Comparison of ENCODE assay signal across 28 cellular contexts in genomic region chr1:203580733-203581132, GRCh38.
"Had no signal": no experiment of that assay in that cellular context is flagged by ENCODE, and none has a peak within 500 bp of the region (broad histone marks: within the 10 kb centered on the region; RNA-seq: fewer than 3 reads in every experiment).

No MANE protein-coding gene starts in this region.

- H3K36me3 Mint-ChIP-seq: activated naive CD4-positive, alpha-beta T cell treated with anti-CD3 and anti-CD28 coated beads, Interleukin-2, amount 50 U/mL, for 24 hours; activated naive CD8-positive, alpha-beta T cell treated with anti-CD3 and anti-CD28 coated beads for 36 hours had no signal

- H3K27ac ChIP-seq: adrenal gland, body of pancreas, epithelial cell of prostate, esophagus squamous epithelium, gastroesophageal sphincter had no signal

- H3K4me3 Mint-ChIP-seq: activated CD4-positive, alpha-beta memory T cell treated with anti-CD3 and anti-CD28 coated beads, Interleukin-2, amount 10 ng/mL, durations not matched to agents 7 days and 5 days; activated CD4-positive, alpha-beta T cell treated with anti-CD3 and anti-CD28 coated beads, Interleukin-2, amount 10 ng/mL, durations not matched to agents 7 days and 5 days; activated naive CD4-positive, alpha-beta T cell treated with anti-CD3 and anti-CD28 coated beads for 36 hours; activated naive CD4-positive, alpha-beta T cell treated with anti-CD3 and anti-CD28 coated beads, Interleukin-2, amount 50 U/mL, for 24 hours; activated naive CD8-positive, alpha-beta T cell treated with anti-CD3 and anti-CD28 coated beads for 36 hours; activated naive CD8-positive, alpha-beta T cell treated with anti-CD3 and anti-CD28 coated beads, Interleukin-2, amount 50 U/mL, for 24 hours; activated T-cell treated with anti-CD3 and anti-CD28 coated beads, Interleukin-2, amount 50 U/mL, for 24 hours; effector memory CD8-positive, alpha-beta T cell had no signal

- ATAC-seq: activated naive CD8-positive, alpha-beta T cell treated with anti-CD3 and anti-CD28 coated beads, Interleukin-2, amount 50 U/mL, for 24 hours; body of pancreas; effector memory CD8-positive, alpha-beta T cell; gastroesophageal sphincter had no signal

- H3K36me3 ChIP-seq: adrenal gland, esophagus squamous epithelium, gastroesophageal sphincter had no signal

- H3K9me3 ChIP-seq: adrenal gland, body of pancreas, esophagus squamous epithelium, gastroesophageal sphincter had no signal

- H3K9me3 Mint-ChIP-seq: activated CD4-positive, alpha-beta memory T cell treated with anti-CD3 and anti-CD28 coated beads, Interleukin-2, amount 10 ng/mL, durations not matched to agents 7 days and 5 days; activated CD4-positive, alpha-beta T cell treated with anti-CD3 and anti-CD28 coated beads, Interleukin-2, amount 10 ng/mL, durations not matched to agents 7 days and 5 days; activated naive CD4-positive, alpha-beta T cell treated with anti-CD3 and anti-CD28 coated beads for 36 hours; activated naive CD4-positive, alpha-beta T cell treated with anti-CD3 and anti-CD28 coated beads, Interleukin-2, amount 50 U/mL, for 24 hours; activated naive CD8-positive, alpha-beta T cell treated with anti-CD3 and anti-CD28 coated beads for 36 hours; activated naive CD8-positive, alpha-beta T cell treated with anti-CD3 and anti-CD28 coated beads, Interleukin-2, amount 50 U/mL, for 24 hours; activated T-cell treated with anti-CD3 and anti-CD28 coated beads, Interleukin-2, amount 50 U/mL, for 24 hours; activated T-helper 2 cell treated with anti-CD3 and anti-CD28 coated beads, Interferon-gamma antibody, Interleukin-2, Interleukin-4, amounts not matched to agents 10 μg/mL and 5 μg/mL and 100 μg/mL, durations not matched to agents 14 hours and 24 hours and 36 hours; effector memory CD8-positive, alpha-beta T cell had no signal

- H3K4me3 ChIP-seq: adrenal gland, body of pancreas, esophagus squamous epithelium, gastroesophageal sphincter had no signal

- H3K27me3 ChIP-seq: adrenal gland, body of pancreas, esophagus squamous epithelium, gastroesophageal sphincter had no signal

- DNase-seq: activated CD4-positive, alpha-beta memory T cell treated with anti-CD3 and anti-CD28 coated beads, Interleukin-2, amount 10 ng/mL, durations not matched to agents 7 days and 5 days; activated CD4-positive, alpha-beta T cell treated with anti-CD3 and anti-CD28 coated beads for 1 hour; activated CD4-positive, alpha-beta T cell treated with anti-CD3 and anti-CD28 coated beads for 4 hours; activated CD4-positive, alpha-beta T cell treated with anti-CD3 and anti-CD28 coated beads, Interleukin-2, amount 10 ng/mL, durations not matched to agents 7 days and 5 days; activated CD4-positive, alpha-beta T cell treated with anti-CD3 and anti-CD28 coated beads, Interleukin-2, amount 50 U/mL, for 4 hours; activated CD8-positive, alpha-beta memory T cell treated with anti-CD3 and anti-CD28 coated beads, Interleukin-2, amount 50 U/mL, for 48 hours; activated effector memory CD4-positive, alpha-beta T cell treated with anti-CD3 and anti-CD28 coated beads, Interleukin-2, amount 50 U/mL, for 16 hours; activated naive CD4-positive, alpha-beta T cell treated with anti-CD3 and anti-CD28 coated beads for 36 hours; activated naive CD8-positive, alpha-beta T cell treated with anti-CD3 and anti-CD28 coated beads for 36 hours; activated naive CD8-positive, alpha-beta T cell treated with anti-CD3 and anti-CD28 coated beads, Interleukin-2, amount 50 U/mL, for 24 hours; activated T-cell treated with anti-CD3 and anti-CD28 coated beads for 4 hours; activated T-cell treated with anti-CD3 and anti-CD28 coated beads, Interleukin-2, amount 50 U/mL, for 24 hours; adrenal gland; amygdala; aorta; body of pancreas; caudate nucleus; cortex of kidney; dermis blood vessel endothelial cell; effector CD4-positive, alpha-beta T cell; effector memory CD8-positive, alpha-beta T cell; esophagus squamous epithelium; foreskin melanocyte; T-helper 2 cell had no signal

- H3K27ac Mint-ChIP-seq: activated CD4-positive, alpha-beta memory T cell treated with anti-CD3 and anti-CD28 coated beads, Interleukin-2, amount 10 ng/mL, durations not matched to agents 7 days and 5 days; activated CD4-positive, alpha-beta T cell treated with anti-CD3 and anti-CD28 coated beads, Interleukin-2, amount 10 ng/mL, durations not matched to agents 7 days and 5 days; activated naive CD4-positive, alpha-beta T cell treated with anti-CD3 and anti-CD28 coated beads for 36 hours; activated naive CD4-positive, alpha-beta T cell treated with anti-CD3 and anti-CD28 coated beads, Interleukin-2, amount 50 U/mL, for 24 hours; activated naive CD8-positive, alpha-beta T cell treated with anti-CD3 and anti-CD28 coated beads for 36 hours; activated naive CD8-positive, alpha-beta T cell treated with anti-CD3 and anti-CD28 coated beads, Interleukin-2, amount 50 U/mL, for 24 hours; activated T-cell treated with anti-CD3 and anti-CD28 coated beads, Interleukin-2, amount 50 U/mL, for 24 hours; activated T-helper 2 cell treated with anti-CD3 and anti-CD28 coated beads, Interferon-gamma antibody, Interleukin-2, Interleukin-4, amounts not matched to agents 10 μg/mL and 5 μg/mL and 100 μg/mL, durations not matched to agents 14 hours and 24 hours and 36 hours; effector memory CD8-positive, alpha-beta T cell had no signal

- H3K4me1 ChIP-seq: adrenal gland, body of pancreas had no signal

- H3K27me3 Mint-ChIP-seq: activated naive CD4-positive, alpha-beta T cell treated with anti-CD3 and anti-CD28 coated beads, Interleukin-2, amount 50 U/mL, for 24 hours; activated naive CD8-positive, alpha-beta T cell treated with anti-CD3 and anti-CD28 coated beads for 36 hours; activated T-cell treated with anti-CD3 and anti-CD28 coated beads, Interleukin-2, amount 50 U/mL, for 24 hours had no signal

- H3K4me1 Mint-ChIP-seq: activated CD4-positive, alpha-beta T cell treated with anti-CD3 and anti-CD28 coated beads, Interleukin-2, amount 10 ng/mL, durations not matched to agents 7 days and 5 days; activated naive CD4-positive, alpha-beta T cell treated with anti-CD3 and anti-CD28 coated beads, Interleukin-2, amount 50 U/mL, for 24 hours; activated naive CD8-positive, alpha-beta T cell treated with anti-CD3 and anti-CD28 coated beads for 36 hours; activated naive CD8-positive, alpha-beta T cell treated with anti-CD3 and anti-CD28 coated beads, Interleukin-2, amount 50 U/mL, for 24 hours had no signal
